Comparison of ENCODE assay signal across 19 cellular contexts in the genomic region with DNA sequence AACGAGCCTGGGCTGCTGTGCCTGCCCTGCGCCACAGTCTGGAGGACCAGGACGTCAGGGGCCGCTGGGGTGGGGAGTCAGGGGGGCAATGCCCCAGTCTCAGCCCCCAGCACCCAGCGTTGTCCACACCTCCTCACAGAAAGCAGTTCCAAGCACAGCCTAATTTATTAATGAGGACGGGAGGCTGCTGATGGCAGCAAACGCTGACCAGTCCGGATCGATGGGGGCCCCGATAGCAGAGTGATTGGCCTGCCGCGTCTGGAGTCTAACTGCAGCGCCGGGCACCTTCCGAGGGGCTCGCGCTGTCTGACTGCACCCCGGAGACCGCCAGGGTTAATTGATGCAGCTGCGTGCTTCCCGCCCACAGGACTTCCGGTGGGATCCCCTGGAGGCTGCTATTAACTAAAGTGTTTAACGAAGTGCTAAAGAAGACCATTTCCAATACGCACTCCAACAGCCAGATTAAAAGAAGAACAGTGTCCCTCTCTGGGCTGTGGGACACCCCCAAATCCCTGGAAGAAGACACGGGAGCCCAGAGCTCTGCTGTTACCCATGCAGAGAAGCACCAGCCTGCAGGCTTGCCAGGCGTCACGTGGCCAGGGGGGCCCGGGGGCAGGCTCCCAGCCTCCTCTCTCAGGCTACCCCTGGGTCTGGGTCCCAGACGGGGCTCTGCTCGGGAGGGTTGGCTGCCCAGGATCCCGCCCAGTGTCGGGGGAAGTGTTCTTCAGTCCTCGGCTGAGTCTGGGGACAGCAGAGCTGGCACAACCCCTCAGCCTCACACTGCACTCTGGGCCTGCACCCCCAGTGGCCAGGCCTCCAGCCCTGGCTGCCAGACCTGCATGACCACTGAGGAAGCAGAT.
DNase-seq lines count a peak whose midpoint lies in the region; ATAC-seq and TF ChIP-seq lines count a peak whose summit lies in the region.
"Had no signal": no experiment of that assay in that cellular context is flagged by ENCODE, and none has a peak within 500 bp of the region (broad histone marks: within the 10 kb centered on the region; RNA-seq: fewer than 3 reads in every experiment).

No MANE protein-coding gene starts in this region.

- no peak overlapping the region for H3K4me3 Mint-ChIP-seq in natural killer cell treated with Interleukin-12 subunit alpha and Interleukin-12 subunit beta and Interleukin-15 and Interleukin-18, amount 100 ng/mL, for 72 hours
- H3K4me3 Mint-ChIP-seq in natural killer cell = no peak overlapping the region
- H3K4me3 Mint-ChIP-seq: CD8-positive, alpha-beta memory T cell; IgD-negative memory B cell; T-helper 1 cell treated with Interleukin-12 subunit alpha and Interleukin-12 subunit beta and Interleukin-4 antibody, amounts not matched to agents 30 μg/mL and 1 μg/mL, for 36 hours had no signal

- H3K36me3 Mint-ChIP-seq in natural killer cell treated with Interleukin-12 subunit alpha and Interleukin-12 subunit beta and Interleukin-15 and Interleukin-18, amount 100 ng/mL, for 72 hours = no peaks in the 10 kb centered on the region
- no peaks in the 10 kb centered on the region for H3K36me3 Mint-ChIP-seq in natural killer cell
- H3K36me3 Mint-ChIP-seq: CD8-positive, alpha-beta memory T cell; IgD-negative memory B cell had no signal

- no peak overlapping the region for H3K27ac Mint-ChIP-seq in natural killer cell treated with Interleukin-12 subunit alpha and Interleukin-12 subunit beta and Interleukin-15 and Interleukin-18, amount 100 ng/mL, for 72 hours
- H3K27ac Mint-ChIP-seq in natural killer cell = no peak overlapping the region
- H3K27ac Mint-ChIP-seq: CD8-positive, alpha-beta memory T cell; IgD-negative memory B cell; T-helper 1 cell treated with Interleukin-12 subunit alpha and Interleukin-12 subunit beta and Interleukin-4 antibody, amounts not matched to agents 30 μg/mL and 1 μg/mL, for 36 hours had no signal

- DNase-seq in natural killer cell treated with Interleukin-12 subunit alpha and Interleukin-12 subunit beta and Interleukin-15 and Interleukin-18, amount 100 ng/mL, for 72 hours (ENCODE audit: low spot score) = peak; percentile 49
- DNase-seq in natural killer cell = no peak
- DNase-seq in iPS-NIHi11 (ENCODE audit: low spot score) = peak; percentile 10
- no peak for DNase-seq in activated CD4-positive, CD25-positive, alpha-beta regulatory T cell treated with anti-CD3 and anti-CD28 coated beads, Interleukin-2, amount 50 U/mL, for 72 hours
- no peak for DNase-seq in NCI-H187 treated with DMSO at 0.1 percent for 48 hours (lab: John Stamatoyannopoulos, UW)
- no peak for DNase-seq in 8988T
- DNase-seq: CD8-positive, alpha-beta memory T cell; GDM1; MG63; NCI-H1048; NCI-H2081; NCI-H2171 treated with DMSO at 0.1 percent for 48 hours; NCI-H446; NCI-H526; Peyer's patch; SJCRH30 had no signal

- TF ChIP-seq RAD21 in Ishikawa (IDR thresholded peaks at IDR 0.05; ENCODE audit: low read depth) = no peak

- no peak for TF ChIP-seq EP300 in Ishikawa (IDR thresholded peaks at IDR 0.05; ENCODE audit: borderline replicate concordance)

- no peak for ATAC-seq in natural killer cell treated with Interleukin-12 subunit alpha and Interleukin-12 subunit beta and Interleukin-15 and Interleukin-18, amount 100 ng/mL, for 72 hours
- ATAC-seq in natural killer cell = no peak

- no peaks in the 10 kb centered on the region for H3K9me3 Mint-ChIP-seq in natural killer cell treated with Interleukin-12 subunit alpha and Interleukin-12 subunit beta and Interleukin-15 and Interleukin-18, amount 100 ng/mL, for 72 hours
- no peaks in the 10 kb centered on the region for H3K9me3 Mint-ChIP-seq in natural killer cell

- no peak for TF ChIP-seq CTCF in natural killer cell (IDR thresholded peaks at IDR 0.05)

- H3K4me1 Mint-ChIP-seq in natural killer cell treated with Interleukin-12 subunit alpha and Interleukin-12 subunit beta and Interleukin-15 and Interleukin-18, amount 100 ng/mL, for 72 hours (ENCODE audit: low read depth in 2 of 2) = no peaks in the 10 kb centered on the region
- no peaks in the 10 kb centered on the region for H3K4me1 Mint-ChIP-seq in natural killer cell
- H3K4me1 Mint-ChIP-seq: CD8-positive, alpha-beta memory T cell; IgD-negative memory B cell had no signal

- peaks cover 9 to 14% of the 10 kb centered on the region in 2 donors for H3K27me3 Mint-ChIP-seq in natural killer cell treated with Interleukin-12 subunit alpha and Interleukin-12 subunit beta and Interleukin-15 and Interleukin-18, amount 100 ng/mL, for 72 hours
- peaks cover 5 to 9% of the 10 kb centered on the region in 2 donors for H3K27me3 Mint-ChIP-seq in natural killer cell (ENCODE audit: low read depth in 2 of 2)

- intact Hi-C loops in natural killer cell (cut with micrococcal nuclease) = no loop called here

TF ChIP-seq in Ishikawa, 13 proteins besides CTCF, POLR2A, EP300 and RAD21:
- TF ChIP-seq, protein P1, sequence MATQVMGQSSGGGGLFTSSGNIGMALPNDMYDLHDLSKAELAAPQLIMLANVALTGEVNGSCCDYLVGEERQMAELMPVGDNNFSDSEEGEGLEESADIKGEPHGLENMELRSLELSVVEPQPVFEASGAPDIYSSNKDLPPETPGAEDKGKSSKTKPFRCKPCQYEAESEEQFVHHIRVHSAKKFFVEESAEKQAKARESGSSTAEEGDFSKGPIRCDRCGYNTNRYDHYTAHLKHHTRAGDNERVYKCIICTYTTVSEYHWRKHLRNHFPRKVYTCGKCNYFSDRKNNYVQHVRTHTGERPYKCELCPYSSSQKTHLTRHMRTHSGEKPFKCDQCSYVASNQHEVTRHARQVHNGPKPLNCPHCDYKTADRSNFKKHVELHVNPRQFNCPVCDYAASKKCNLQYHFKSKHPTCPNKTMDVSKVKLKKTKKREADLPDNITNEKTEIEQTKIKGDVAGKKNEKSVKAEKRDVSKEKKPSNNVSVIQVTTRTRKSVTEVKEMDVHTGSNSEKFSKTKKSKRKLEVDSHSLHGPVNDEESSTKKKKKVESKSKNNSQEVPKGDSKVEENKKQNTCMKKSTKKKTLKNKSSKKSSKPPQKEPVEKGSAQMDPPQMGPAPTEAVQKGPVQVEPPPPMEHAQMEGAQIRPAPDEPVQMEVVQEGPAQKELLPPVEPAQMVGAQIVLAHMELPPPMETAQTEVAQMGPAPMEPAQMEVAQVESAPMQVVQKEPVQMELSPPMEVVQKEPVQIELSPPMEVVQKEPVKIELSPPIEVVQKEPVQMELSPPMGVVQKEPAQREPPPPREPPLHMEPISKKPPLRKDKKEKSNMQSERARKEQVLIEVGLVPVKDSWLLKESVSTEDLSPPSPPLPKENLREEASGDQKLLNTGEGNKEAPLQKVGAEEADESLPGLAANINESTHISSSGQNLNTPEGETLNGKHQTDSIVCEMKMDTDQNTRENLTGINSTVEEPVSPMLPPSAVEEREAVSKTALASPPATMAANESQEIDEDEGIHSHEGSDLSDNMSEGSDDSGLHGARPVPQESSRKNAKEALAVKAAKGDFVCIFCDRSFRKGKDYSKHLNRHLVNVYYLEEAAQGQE (IDR thresholded peaks at IDR 0.05; ENCODE audit: low read depth) = no peak
- TF ChIP-seq, protein P2, sequence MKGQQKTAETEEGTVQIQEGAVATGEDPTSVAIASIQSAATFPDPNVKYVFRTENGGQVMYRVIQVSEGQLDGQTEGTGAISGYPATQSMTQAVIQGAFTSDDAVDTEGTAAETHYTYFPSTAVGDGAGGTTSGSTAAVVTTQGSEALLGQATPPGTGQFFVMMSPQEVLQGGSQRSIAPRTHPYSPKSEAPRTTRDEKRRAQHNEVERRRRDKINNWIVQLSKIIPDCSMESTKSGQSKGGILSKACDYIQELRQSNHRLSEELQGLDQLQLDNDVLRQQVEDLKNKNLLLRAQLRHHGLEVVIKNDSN (IDR thresholded peaks at IDR 0.05) = peak; percentile 23; the same call in 1 of the 2 replicates

Comparison
In these comparisons a context has a peak if more than half of its experiments do, and no peak if none do; other contexts are left out.
1. DNase-seq: peak in natural killer cell treated with Interleukin-12 subunit alpha and Interleukin-12 subunit beta and Interleukin-15 and Interleukin-18, amount 100 ng/mL, for 72 hours (single experiment) and iPS-NIHi11 (single experiment); none in natural killer cell (single experiment), activated CD4-positive, CD25-positive, alpha-beta regulatory T cell treated with anti-CD3 and anti-CD28 coated beads, Interleukin-2, amount 50 U/mL, for 72 hours (single experiment), NCI-H187 treated with DMSO at 0.1 percent for 48 hours (single experiment) and 8988T (single experiment).